29 cellular contexts compared by ENCODE assay signal in genomic region chr1:26571381-26571780, GRCh38.
"Had no signal": no experiment of that assay in that cellular context is flagged by ENCODE, and none has a peak within 500 bp of the region (broad histone marks: within the 10 kb centered on the region; RNA-seq: fewer than 3 reads in every experiment).

No MANE protein-coding gene starts in this region.

- H3K27me3 ChIP-seq: adrenal gland, body of pancreas, breast epithelium, Peyer's patch, SJSA1 had no signal

- DNase-seq: activated CD4-positive, alpha-beta T cell treated with anti-CD3 and anti-CD28 coated beads for 36 hours; activated CD8-positive, alpha-beta T cell treated with anti-CD3 and anti-CD28 coated beads for 36 hours; activated effector memory CD4-positive, alpha-beta T cell treated with Interleukin-2 at 50 U/mL for 16 hours; activated naive CD4-positive, alpha-beta T cell treated with anti-CD3 and anti-CD28 coated beads, Interleukin-2, amount 10 ng/mL, durations not matched to agents 7 days and 5 days; activated naive CD8-positive, alpha-beta T cell treated with anti-CD3 and anti-CD28 coated beads, Interleukin-2, amount 10 ng/mL, durations not matched to agents 7 days and 5 days; activated T-cell treated with anti-CD3 and anti-CD28 coated beads, Interleukin-2, amount 50 U/mL, for 1 hour; adrenal gland; body of pancreas; MM.1S; MV-4-11; NCI-H1092; NCI-H1436 treated with DMSO at 0.1 percent for 48 hours; NCI-H1694 treated with DMSO at 0.1 percent for 48 hours; NCI-H2029; NCI-H345; NCI-H526; NCI-H748 treated with DMSO at 0.1 percent for 48 hours; NK-92 treated with Interleukin-12 subunit alpha and Interleukin-12 subunit beta, amount 100 ng/mL, for 24 hours; PC-3; Peyer's patch; RPMI8226; SHP77 treated with DMSO at 0.1 percent for 48 hours; SK-N-SH had no signal

- H3K27ac ChIP-seq: adrenal gland, body of pancreas, breast epithelium, Peyer's patch, SJSA1 had no signal

- H3K36me3 ChIP-seq: breast epithelium had no signal

- H3K9ac ChIP-seq: SK-N-SH had no signal

- H3K27ac Mint-ChIP-seq: activated CD4-positive, alpha-beta T cell treated with anti-CD3 and anti-CD28 coated beads for 36 hours; activated naive CD8-positive, alpha-beta T cell treated with anti-CD3 and anti-CD28 coated beads, Interleukin-2, amount 10 ng/mL, durations not matched to agents 7 days and 5 days; T-helper 1 cell treated with Interleukin-12 subunit alpha and Interleukin-12 subunit beta and Interleukin-4 antibody, amounts not matched to agents 30 μg/mL and 1 μg/mL, for 36 hours; T-helper 2 cell treated with Interferon-gamma antibody and Interleukin-4, amounts not matched to agents 5 μg/mL and 100 μg/mL, for 36 hours had no signal

- H3K9me3 ChIP-seq: adrenal gland, body of pancreas, breast epithelium, Peyer's patch, SJSA1, SK-N-SH had no signal

- H3K9me3 Mint-ChIP-seq: activated CD8-positive, alpha-beta T cell treated with anti-CD3 and anti-CD28 coated beads for 36 hours; activated naive CD4-positive, alpha-beta T cell treated with anti-CD3 and anti-CD28 coated beads, Interleukin-2, amount 10 ng/mL, durations not matched to agents 7 days and 5 days; activated naive CD8-positive, alpha-beta T cell treated with anti-CD3 and anti-CD28 coated beads, Interleukin-2, amount 10 ng/mL, durations not matched to agents 7 days and 5 days; T-helper 1 cell treated with Interleukin-12 subunit alpha and Interleukin-12 subunit beta and Interleukin-4 antibody, amounts not matched to agents 30 μg/mL and 1 μg/mL, for 36 hours; T-helper 2 cell treated with Interferon-gamma antibody and Interleukin-4, amounts not matched to agents 5 μg/mL and 100 μg/mL, for 36 hours had no signal

- FAIRE-seq: astrocyte, TTC549 had no signal

- H3K4me1 ChIP-seq: body of pancreas, breast epithelium, Peyer's patch had no signal

- H3K4me3 ChIP-seq: adrenal gland, body of pancreas, breast epithelium, Peyer's patch, SJSA1 had no signal

- H3K27me3 Mint-ChIP-seq: activated CD4-positive, alpha-beta T cell treated with anti-CD3 and anti-CD28 coated beads for 36 hours; activated CD8-positive, alpha-beta T cell treated with anti-CD3 and anti-CD28 coated beads for 36 hours; activated naive CD4-positive, alpha-beta T cell treated with anti-CD3 and anti-CD28 coated beads, Interleukin-2, amount 10 ng/mL, durations not matched to agents 7 days and 5 days; activated naive CD8-positive, alpha-beta T cell treated with anti-CD3 and anti-CD28 coated beads, Interleukin-2, amount 10 ng/mL, durations not matched to agents 7 days and 5 days had no signal

- ATAC-seq: activated CD4-positive, alpha-beta T cell treated with anti-CD3 and anti-CD28 coated beads for 36 hours; activated CD8-positive, alpha-beta T cell treated with anti-CD3 and anti-CD28 coated beads for 36 hours; body of pancreas; PC-3 had no signal

- H3K4me3 Mint-ChIP-seq: activated CD4-positive, alpha-beta T cell treated with anti-CD3 and anti-CD28 coated beads for 36 hours; activated CD8-positive, alpha-beta T cell treated with anti-CD3 and anti-CD28 coated beads for 36 hours; activated naive CD4-positive, alpha-beta T cell treated with anti-CD3 and anti-CD28 coated beads, Interleukin-2, amount 10 ng/mL, durations not matched to agents 7 days and 5 days; activated naive CD8-positive, alpha-beta T cell treated with anti-CD3 and anti-CD28 coated beads, Interleukin-2, amount 10 ng/mL, durations not matched to agents 7 days and 5 days; T-helper 1 cell treated with Interleukin-12 subunit alpha and Interleukin-12 subunit beta and Interleukin-4 antibody, amounts not matched to agents 30 μg/mL and 1 μg/mL, for 36 hours; T-helper 2 cell treated with Interferon-gamma antibody and Interleukin-4, amounts not matched to agents 5 μg/mL and 100 μg/mL, for 36 hours had no signal
